ENCODE assay signal across 27 cellular contexts in genomic region chr6:4816904-4817303, GRCh38.
"Had no signal": no experiment of that assay in that cellular context is flagged by ENCODE, and none has a peak within 500 bp of the region (broad histone marks: within the 10 kb centered on the region; RNA-seq: fewer than 3 reads in every experiment).

No MANE protein-coding gene starts in this region.

- H3K4me3 ChIP-seq: coronary artery had no signal

- H3K36me3 ChIP-seq: brain microvascular endothelial cell, WERI-Rb-1 had no signal

- H3K27ac ChIP-seq: brain microvascular endothelial cell, coronary artery, WERI-Rb-1 had no signal

- FAIRE-seq: astrocyte, bronchial epithelial cell, frontal cortex had no signal

- ATAC-seq: activated CD4-positive, CD25-positive, alpha-beta regulatory T cell treated with anti-CD3 and anti-CD28 coated beads, Interleukin-2, amount 50 U/mL, for 24 hours; activated T-cell treated with anti-CD3 and anti-CD28 coated beads, Interleukin-2, amount 50 U/mL, for 4 hours; activated T-helper 17 cell treated with anti-CD3 and anti-CD28 coated beads, Interleukin-2, amount 50 U/mL, for 72 hours; esophagus mucosa; T-helper 17 cell had no signal

- DNase-seq: activated B cell treated with CpG ODN at 0.5 μM for 24 hours; activated CD4-positive, alpha-beta memory T cell treated with anti-CD3 and anti-CD28 coated beads, Interleukin-2, amount 10 ng/mL, durations not matched to agents 7 days and 5 days; activated CD4-positive, alpha-beta T cell treated with anti-CD3 and anti-CD28 coated beads for 4 hours; activated CD4-positive, alpha-beta T cell treated with anti-CD3 and anti-CD28 coated beads, Interleukin-2, amount 10 ng/mL, durations not matched to agents 7 days and 5 days; activated CD4-positive, alpha-beta T cell treated with anti-CD3 and anti-CD28 coated beads, Interleukin-2, amount 50 U/mL, for 4 hours; activated CD8-positive, alpha-beta memory T cell treated with anti-CD3 and anti-CD28 coated beads, Interleukin-2, amount 50 U/mL, for 48 hours; activated effector memory CD4-positive, alpha-beta T cell treated with Interleukin-2 at 50 U/mL for 16 hours; activated gamma-delta T cell treated with Interleukin-2 at 50 U/mL for 16 hours; activated naive CD4-positive, alpha-beta T cell treated with anti-CD3 and anti-CD28 coated beads, Interleukin-2, amount 50 U/mL, for 16 hours; activated naive CD4-positive, alpha-beta T cell treated with Interleukin-2 at 50 U/mL for 16 hours; activated T-cell treated with anti-CD3 and anti-CD28 coated beads, Interleukin-2, amount 50 U/mL, for 4 hours; amniotic stem cell; anterior cingulate cortex; brain microvascular endothelial cell; effector CD8-positive, alpha-beta T cell; head of caudate nucleus; T-helper 1 cell; T-helper 17 cell; T1000; WERI-Rb-1 had no signal

- H3K27me3 ChIP-seq: brain microvascular endothelial cell had no signal
